ENCODE assay signal across 10 cellular contexts in genomic region chr3:193971268-193971751, GRCh38.
DNase-seq lines count a peak whose midpoint lies in the region; ATAC-seq, FAIRE-seq and TF ChIP-seq lines count a peak whose summit lies in the region.
"Had no signal": no experiment of that assay in that cellular context is flagged by ENCODE, and none has a peak within 500 bp of the region (broad histone marks: within the 10 kb centered on the region; RNA-seq: fewer than 3 reads in every experiment).

No MANE protein-coding gene starts in this region.

- H3K9me3 ChIP-seq in left ventricle myocardium inferior (replicated peaks) = no peaks in the 10 kb centered on the region
- H3K9me3 ChIP-seq in CD8-positive, alpha-beta memory T cell (ENCODE audit: low read length) = no peaks in the 10 kb centered on the region

- no peak overlapping the region for H3K4me3 Mint-ChIP-seq in CD8-positive, alpha-beta memory T cell

- no peaks in the 10 kb centered on the region for H3K36me3 ChIP-seq in left ventricle myocardium inferior
- no peaks in the 10 kb centered on the region for H3K36me3 ChIP-seq in CD8-positive, alpha-beta memory T cell (ENCODE audit: insufficient read depth, low read length)

- no peak for DNase-seq in activated naive CD4-positive, alpha-beta T cell treated with anti-CD3 and anti-CD28 coated beads, Interleukin-2, amount 50 U/mL, for 72 hours (ENCODE audit: low spot score in 2 of 2)
- no peak for DNase-seq in activated naive CD4-positive, alpha-beta T cell treated with Interleukin-2 at 50 U/mL for 16 hours
- DNase-seq in HT1080 (ENCODE audit: low read depth) (peak; percentile 53), epithelial cell of esophagus (ENCODE audit: low read depth) (peak; percentile 68), urothelium cell line (ENCODE audit: low spot score) (peak; percentile 68), left ventricle myocardium inferior (no peak), retina (no peak)
- no peak for DNase-seq in CD8-positive, alpha-beta memory T cell

- H3K27ac Mint-ChIP-seq in activated naive CD4-positive, alpha-beta T cell treated with anti-CD3 and anti-CD28 coated beads, Interleukin-2, amount 50 U/mL, for 72 hours = no peak overlapping the region
- no peak overlapping the region for H3K27ac Mint-ChIP-seq in CD8-positive, alpha-beta memory T cell

- FAIRE-seq in urothelium cell line (lab: Jason Lieb, UNC) = no peak
- FAIRE-seq: islet of Langerhans had no signal

- peaks cover 10 to 45% of the 10 kb centered on the region in 2 donors for H3K27me3 Mint-ChIP-seq in CD8-positive, alpha-beta memory T cell

- peaks cover 25% of the 10 kb centered on the region for H3K27me3 ChIP-seq in left ventricle myocardium inferior (ENCODE audit: low read depth)
- H3K27me3 ChIP-seq in CD8-positive, alpha-beta memory T cell (ENCODE audit: insufficient read depth, low read length, poor library complexity, severe bottlenecking) = no peaks in the 10 kb centered on the region

- peaks cover 6% of the 10 kb centered on the region for H3K4me1 ChIP-seq in left ventricle myocardium inferior
- peaks cover 10% of the 10 kb centered on the region for H3K4me1 ChIP-seq in CD8-positive, alpha-beta memory T cell (ENCODE audit: insufficient read depth, low read length)

- H3K27ac ChIP-seq in left ventricle myocardium inferior (replicated peaks) = no peak overlapping the region
- no peak overlapping the region for H3K27ac ChIP-seq in CD8-positive, alpha-beta memory T cell (ENCODE audit: low read depth, low read length)

- H3K4me1 Mint-ChIP-seq in CD8-positive, alpha-beta memory T cell = no peaks in the 10 kb centered on the region

- ATAC-seq in activated naive CD4-positive, alpha-beta T cell treated with anti-CD3 and anti-CD28 coated beads, Interleukin-2, amount 50 U/mL, for 72 hours = peak; percentile 75 to 86

- H3K36me3 Mint-ChIP-seq in activated naive CD4-positive, alpha-beta T cell treated with anti-CD3 and anti-CD28 coated beads, Interleukin-2, amount 50 U/mL, for 72 hours = no peaks in the 10 kb centered on the region
- H3K36me3 Mint-ChIP-seq in CD8-positive, alpha-beta memory T cell = no peaks in the 10 kb centered on the region
- H3K36me3 Mint-ChIP-seq: T-cell had no signal

- no peak overlapping the region for H3K4me3 ChIP-seq in epithelial cell of esophagus (ENCODE audit: low read length)
- no peak overlapping the region for H3K4me3 ChIP-seq in left ventricle myocardium inferior
- no peak overlapping the region for H3K4me3 ChIP-seq in CD8-positive, alpha-beta memory T cell (ENCODE audit: low read length)

- intact Hi-C loops in left ventricle myocardium inferior (cut with micrococcal nuclease) = no loop called here

- H3K9me3 Mint-ChIP-seq in activated naive CD4-positive, alpha-beta T cell treated with anti-CD3 and anti-CD28 coated beads, Interleukin-2, amount 50 U/mL, for 72 hours = no peaks in the 10 kb centered on the region
- no peaks in the 10 kb centered on the region for H3K9me3 Mint-ChIP-seq in CD8-positive, alpha-beta memory T cell
- H3K9me3 Mint-ChIP-seq: T-cell had no signal

- CTCF ChIA-PET in CD8-positive, alpha-beta memory T cell (lab: Charles Lee) = interaction anchor here (1.3 kb wide), 1 partner anchor 30 kb away, joined by 3 read pairs; no protein-coding TSS in a partner anchor

- POLR2A ChIA-PET in CD8-positive, alpha-beta memory T cell (lab: Charles Lee) = no interaction called here

- TF ChIP-seq CTCF in epithelial cell of esophagus (IDR thresholded peaks at IDR 0.05; ENCODE audit: insufficient read depth, low read depth, low read length, missing control alignments) (no peak), left ventricle myocardium inferior (IDR thresholded peaks at IDR 0.05; ENCODE audit: borderline replicate concordance) (no peak)

Comparison
In these comparisons a context has a peak if more than half of its experiments do, and no peak if none do; other contexts are left out.
1. DNase-seq: peak in HT1080 (single experiment), epithelial cell of esophagus (single experiment) and urothelium cell line (single experiment); none in activated naive CD4-positive, alpha-beta T cell treated with anti-CD3 and anti-CD28 coated beads, Interleukin-2, amount 50 U/mL, for 72 hours (0 of 2), activated naive CD4-positive, alpha-beta T cell treated with Interleukin-2 at 50 U/mL for 16 hours (single experiment), left ventricle myocardium inferior (single experiment), retina (single experiment) and CD8-positive, alpha-beta memory T cell (0 of 5).